In genomic region chr7:92178928-92179373, GRCh38 we compare ENCODE assay signal across 8 cellular contexts. TPM values are rescaled to one million over a fixed set of nuclear protein-coding genes. Genes with fewer than 3 reads are reported as not detected.
A peak's percentile ranks its signal among the peaks of the same experiment; 100 is the strongest.
DNase-seq lines count a peak whose midpoint lies in the region; ATAC-seq and TF ChIP-seq lines count a peak whose summit lies in the region.

TSS of gene LRRD1 (minus strand) at chr7:92179142. CDS start at chr7:92165202, 13,940 bp downstream.

- no peaks in the 10 kb centered on the region for H3K36me3 Mint-ChIP-seq in T-cell

- H3K9ac ChIP-seq in DND-41 (ENCODE audit: low read depth, low read length), result no peak within 1 kb of the TSS

- H3K27ac Mint-ChIP-seq in T-cell, result peak within 1 kb of the TSS in 1 of 2 donors; percentile 66

- 0 out of 4 replicates have a peak within 1 kb of the TSS, but pooled peaks of 1 of the 2 experiments have one; percentile 31 for H3K4me3 ChIP-seq in DND-41 (ENCODE audit: low read depth in 1 of 2, low read length in 2 of 2)
- peak within 1 kb of the TSS; percentile 39 to 40 for H3K4me3 ChIP-seq in prostate gland
- peak within 1 kb of the TSS; percentile 64 for H3K4me3 ChIP-seq in upper lobe of right lung

- peak; percentile 94 for TF ChIP-seq CTCF in DND-41 (IDR thresholded peaks at IDR 0.05; ENCODE audit: borderline replicate concordance, extremely low read depth, low read length, poor library complexity, severe bottlenecking)
- TF ChIP-seq CTCF in prostate gland (IDR thresholded peaks at IDR 0.05), result peak; percentile 93 to 97 (median 94)
- TF ChIP-seq CTCF in upper lobe of right lung (IDR thresholded peaks at IDR 0.05), result peak; percentile 99

- H3K9me3 ChIP-seq in DND-41 (ENCODE audit: insufficient read depth, low read length, severe bottlenecking) (no peaks in the 10 kb centered on the region), prostate gland (no peaks in the 10 kb centered on the region), upper lobe of right lung (no peaks in the 10 kb centered on the region)

- CTCF ChIA-PET in T-cell (lab: Charles Lee), result interaction anchor here (0.7 to 1.1 kb wide), 8 partner anchors 12 to 350 kb away, joined by 3 to 5 read pairs (median 3); partner anchors contain the start of genes ANKIB1 (in 1 of the 2), KRIT1 (in 1 of the 2), PEX1 (in 1 of the 2) and RBM48 (in 1 of the 2)

- peaks cover 8 to 12% (median 9%) of the 10 kb centered on the region in 3 donors for H3K4me1 Mint-ChIP-seq in T-cell

- peaks cover 0 to 9% (median 0%) of the 10 kb centered on the region in 3 donors for H3K9me3 Mint-ChIP-seq in T-cell

- intact Hi-C loops in left ventricle myocardium superior (cut with micrococcal nuclease), result no loop called here
- intact Hi-C loops in prostate gland (cut with DNase I), result loop anchor here (2.0 kb wide), 1 partner anchor 266 kb away; no protein-coding TSS in a partner anchor
- intact Hi-C loops in upper lobe of right lung (cut with DNase I), result no loop called here

- POLR2A ChIA-PET in T-cell (lab: Charles Lee), result no interaction called here

- peaks cover 2% of the 10 kb centered on the region in 2 donors for H3K27me3 Mint-ChIP-seq in T-cell

- peak; percentile 30 for TF ChIP-seq POLR2A in prostate gland (IDR thresholded peaks at IDR 0.05)

- H3K36me3 ChIP-seq in DND-41 (ENCODE audit: insufficient read depth, low read length), result no peaks in the 10 kb centered on the region
- H3K36me3 ChIP-seq in prostate gland, result no peaks in the 10 kb centered on the region
- no peaks in the 10 kb centered on the region for H3K36me3 ChIP-seq in upper lobe of right lung

- peak within 1 kb of the TSS; percentile 64 for H2AFZ ChIP-seq in DND-41 (ENCODE audit: low read depth, low read length)

- H3K27me3 ChIP-seq in DND-41 (ENCODE audit: insufficient read depth, low read length, poor library complexity), result no peaks in the 10 kb centered on the region
- no peaks in the 10 kb centered on the region for H3K27me3 ChIP-seq in prostate gland (replicated peaks; ENCODE audit: insufficient read depth)
- no peaks in the 10 kb centered on the region for H3K27me3 ChIP-seq in upper lobe of right lung

- no peaks in the 10 kb centered on the region for H4K20me1 ChIP-seq in DND-41 (ENCODE audit: insufficient read depth, low read length)

- WGBS in prostate gland, result under 1% methylated on average over 38 of the region's 39 CpGs

- peak within 1 kb of the TSS; percentile 56 for H3K4me2 ChIP-seq in DND-41 (ENCODE audit: insufficient read depth, low read length)

- peak within 1 kb of the TSS; percentile 77 to 80 (median 79) for H3K4me3 Mint-ChIP-seq in T-cell

- H3K4me1 ChIP-seq in DND-41 (ENCODE audit: insufficient read depth, low read length) (peaks cover 7% of the 10 kb centered on the region), prostate gland (replicated peaks) (no peaks in the 10 kb centered on the region), upper lobe of right lung (no peaks in the 10 kb centered on the region)

- no peaks in the 10 kb centered on the region for H3K79me2 ChIP-seq in DND-41 (ENCODE audit: insufficient read depth, low read length)

- H3K27ac ChIP-seq in DND-41 (ENCODE audit: low read length), result no peak within 1 kb of the TSS
- H3K27ac ChIP-seq in angular gyrus (ENCODE audit: low read depth, low read length), result peak within 1 kb of the TSS; percentile 82
- peak within 1 kb of the TSS; percentile 75 to 88 for H3K27ac ChIP-seq in prostate gland
- peak within 1 kb of the TSS; percentile 73 for H3K27ac ChIP-seq in upper lobe of right lung

- ATAC-seq in DND-41 (ENCODE audit: insufficient read depth, low read depth) (peak; percentile 98), GM21786 (IDR thresholded peaks at IDR 0.05; ENCODE audit: unreplicated experiment) (peak; percentile 99), T-cell (replicated peaks in 1 of 4) (peak; percentile 98 to 100 (median 100)), left ventricle myocardium superior (peak; percentile 99), upper lobe of right lung (peak; percentile 100)

- DNase-seq in DND-41 (peak; percentile 77), Kasumi-1 (lab: John Stamatoyannopoulos, UW) (peak; percentile 68 to 81), T-cell (peak; percentile 69 to 93 (median 82)), left ventricle myocardium superior (peak; percentile 92), prostate gland (ENCODE audit: low spot score) (peak; percentile 86), upper lobe of right lung (peak; percentile 95)

RNA-seq across cellular contexts. Expression of gene LRRD1, which starts in this region (rescaled TPM):
- total RNA-seq in T-cell, result not detected
- total RNA-seq in left ventricle myocardium superior, result not detected
- under 1 TPM in 1 of 2 donors, not detected in 1; 0.40 TPM for total RNA-seq in prostate gland
- total RNA-seq in upper lobe of right lung, result not detected

Comparison
In these comparisons a context has a peak if more than half of its experiments do, and no peak if none do; other contexts are left out.
1. Peak in DNase-seq and ATAC-seq in T-cell; RNA of the gene not detected or under 1 TPM.
2. Peak in DNase-seq and ATAC-seq in left ventricle myocardium superior; RNA of the gene not detected or under 1 TPM.
3. Peak in DNase-seq, H3K4me3 ChIP-seq and H3K27ac ChIP-seq in prostate gland; RNA of the gene not detected or under 1 TPM.
4. Peak in DNase-seq, ATAC-seq, H3K4me3 ChIP-seq and H3K27ac ChIP-seq in upper lobe of right lung; RNA of the gene not detected or under 1 TPM.